25 cellular contexts compared by ENCODE assay signal in genomic region chr1:218900621-218901020, GRCh38.
"Had no signal": no experiment of that assay in that cellular context is flagged by ENCODE, and none has a peak within 500 bp of the region (broad histone marks: within the 10 kb centered on the region; RNA-seq: fewer than 3 reads in every experiment).

No MANE protein-coding gene starts in this region.

- H3K9me3 Mint-ChIP-seq: activated naive CD4-positive, alpha-beta T cell treated with anti-CD3 and anti-CD28 coated beads for 36 hours; activated naive CD8-positive, alpha-beta T cell treated with anti-CD3 and anti-CD28 coated beads for 36 hours; neural progenitor cell had no signal

- H3K36me3 Mint-ChIP-seq: activated naive CD8-positive, alpha-beta T cell treated with anti-CD3 and anti-CD28 coated beads for 36 hours; brain; memory B cell; natural killer cell; neural progenitor cell; stimulated activated naive B cell treated with anti-CD40 and anti-IgM and Interleukin-4, amounts not matched to agents 10 μg/mL and 1 μg/mL and 100 μg/mL, for 72 hours had no signal

- DNase-seq: activated CD4-positive, alpha-beta T cell treated with anti-CD3 and anti-CD28 coated beads for 4 hours; activated CD4-positive, alpha-beta T cell treated with anti-CD3 and anti-CD28 coated beads, Interleukin-2, amount 50 U/mL, for 4 hours; activated CD8-positive, alpha-beta memory T cell treated with anti-CD3 and anti-CD28 coated beads for 24 hours; activated effector memory CD4-positive, alpha-beta T cell treated with anti-CD3 and anti-CD28 coated beads, Interleukin-2, amount 50 U/mL, for 16 hours; activated naive CD4-positive, alpha-beta T cell treated with anti-CD3 and anti-CD28 coated beads for 36 hours; activated naive CD8-positive, alpha-beta T cell treated with anti-CD3 and anti-CD28 coated beads for 36 hours; adrenal gland; aorta; effector memory CD8-positive, alpha-beta T cell; heart right ventricle; midbrain; natural killer cell; stimulated activated CD4-positive, alpha-beta T cell treated with anti-CD3 and anti-CD28 coated beads, Interleukin-15, amount 100 ng/mL, for 24 hours; stimulated activated CD4-positive, alpha-beta T cell treated with anti-CD3 and anti-CD28 coated beads, Interleukin-2, amount 100 ng/mL, for 24 hours; stimulated activated naive B cell treated with anti-CD40 and anti-IgM and Interleukin-4, amounts not matched to agents 10 μg/mL and 1 μg/mL and 100 μg/mL, for 72 hours; tibial artery; upper lobe of right lung had no signal

- FAIRE-seq: endothelial cell of umbilical vein had no signal

- H3K4me3 Mint-ChIP-seq: activated naive CD4-positive, alpha-beta T cell treated with anti-CD3 and anti-CD28 coated beads for 36 hours; activated naive CD8-positive, alpha-beta T cell treated with anti-CD3 and anti-CD28 coated beads for 36 hours; brain; effector memory CD8-positive, alpha-beta T cell; memory B cell; natural killer cell; neural progenitor cell; stimulated activated naive B cell treated with anti-CD40 and anti-IgM and Interleukin-4, amounts not matched to agents 10 μg/mL and 1 μg/mL and 100 μg/mL, for 72 hours had no signal

- H3K27me3 Mint-ChIP-seq: activated naive CD8-positive, alpha-beta T cell treated with anti-CD3 and anti-CD28 coated beads for 36 hours; effector memory CD8-positive, alpha-beta T cell had no signal

- H3K4me1 Mint-ChIP-seq: activated naive CD8-positive, alpha-beta T cell treated with anti-CD3 and anti-CD28 coated beads for 36 hours; memory B cell; natural killer cell; neural progenitor cell; stimulated activated naive B cell treated with anti-CD40 and anti-IgM and Interleukin-4, amounts not matched to agents 10 μg/mL and 1 μg/mL and 100 μg/mL, for 72 hours had no signal

- H3K27ac Mint-ChIP-seq: activated naive CD4-positive, alpha-beta T cell treated with anti-CD3 and anti-CD28 coated beads for 36 hours; activated naive CD8-positive, alpha-beta T cell treated with anti-CD3 and anti-CD28 coated beads for 36 hours; brain; effector memory CD8-positive, alpha-beta T cell; memory B cell; natural killer cell; neural progenitor cell; stimulated activated naive B cell treated with anti-CD40 and anti-IgM and Interleukin-4, amounts not matched to agents 10 μg/mL and 1 μg/mL and 100 μg/mL, for 72 hours had no signal

- ATAC-seq: effector memory CD8-positive, alpha-beta T cell; esophagus mucosa; heart right ventricle; natural killer cell; stimulated activated naive B cell treated with anti-CD40 and anti-IgM and Interleukin-4, amounts not matched to agents 10 μg/mL and 1 μg/mL and 100 μg/mL, for 72 hours; upper lobe of right lung had no signal

- H3K4me3 ChIP-seq: adrenal gland, coronary artery, heart right ventricle, neural progenitor cell, right atrium auricular region, suprapubic skin, tibial artery, upper lobe of right lung had no signal
